15 cellular contexts compared by ENCODE assay signal in the genomic region with DNA sequence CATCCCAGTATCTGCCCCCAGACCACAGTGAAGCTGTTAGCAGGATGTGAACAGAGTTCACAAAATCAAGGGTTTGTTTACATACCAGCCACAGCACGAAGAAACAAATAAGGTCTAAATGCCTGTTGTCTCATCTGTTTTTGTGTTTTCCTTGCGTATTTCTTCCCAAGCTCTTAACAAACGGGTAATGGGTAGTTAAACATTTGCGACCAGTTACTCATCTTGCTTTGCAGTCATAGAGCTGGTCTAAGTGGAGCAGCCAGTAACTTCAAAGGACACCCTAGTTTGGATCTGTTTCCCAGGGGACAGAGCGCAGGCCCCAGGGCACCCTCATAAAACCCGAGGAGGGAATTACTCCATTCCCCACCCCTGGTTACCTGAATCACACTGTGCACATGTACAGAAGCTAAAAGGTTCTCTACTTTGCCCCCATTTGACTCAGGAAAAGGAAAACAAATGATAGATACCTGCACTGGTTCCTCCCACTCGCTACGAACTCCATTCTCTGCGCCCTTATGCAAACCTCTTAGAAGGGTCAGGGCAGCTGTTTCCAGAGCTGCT.
A peak's percentile ranks its signal among the peaks of the same experiment; 100 is the strongest.
DNase-seq lines count a peak whose midpoint lies in the region; ATAC-seq, FAIRE-seq and TF ChIP-seq lines count a peak whose summit lies in the region.
"Had no signal": no experiment of that assay in that cellular context is flagged by ENCODE, and none has a peak within 500 bp of the region (broad histone marks: within the 10 kb centered on the region; RNA-seq: fewer than 3 reads in every experiment).

No MANE protein-coding gene starts in this region.

- H3K36me3 Mint-ChIP-seq in neural progenitor cell: peaks cover 11% of the 10 kb centered on the region
- no peaks in the 10 kb centered on the region for H3K36me3 Mint-ChIP-seq in activated CD4-positive, alpha-beta memory T cell treated with anti-CD3 and anti-CD28 coated beads, Interleukin-2, amount 10 ng/mL, durations not matched to agents 7 days and 5 days (ENCODE audit: low read depth)

- POLR2A ChIA-PET in A549 (lab: Yijun Ruan, JAX): interaction anchor here (1.2 to 1.5 kb wide), 7 partner anchors 11 to 69 kb away, joined by 3 to 9 read pairs (median 6); a partner anchor contains a TSS
- POLR2A ChIA-PET in activated CD4-positive, alpha-beta memory T cell treated with anti-CD3 and anti-CD28 coated beads, Interleukin-2, amount 10 ng/mL, durations not matched to agents 7 days and 5 days (lab: Charles Lee): no interaction called here

- CTCF ChIA-PET in A549 (lab: Yijun Ruan, JAX): interaction anchor here (0.8 to 1.4 kb wide), 3 partner anchors 33 to 168 kb away, joined by 3 to 4 read pairs (median 3); no protein-coding TSS in a partner anchor
- CTCF ChIA-PET in activated CD4-positive, alpha-beta memory T cell treated with anti-CD3 and anti-CD28 coated beads, Interleukin-2, amount 10 ng/mL, durations not matched to agents 7 days and 5 days (lab: Charles Lee): no interaction called here

- H3K4me2 ChIP-seq in A549 (peak overlapping the region; percentile 83), neural progenitor cell (no peak overlapping the region)

- peaks cover 15% of the 10 kb centered on the region for H3F3A ChIP-seq in neural progenitor cell (ENCODE audit: low read depth)

- peaks cover 2% of the 10 kb centered on the region for H3K27me3 Mint-ChIP-seq in neural progenitor cell (ENCODE audit: insufficient read depth, low read depth)
- peaks cover 5% of the 10 kb centered on the region for H3K27me3 Mint-ChIP-seq in activated CD4-positive, alpha-beta memory T cell treated with anti-CD3 and anti-CD28 coated beads, Interleukin-2, amount 10 ng/mL, durations not matched to agents 7 days and 5 days

- no peak overlapping the region for H2AFZ ChIP-seq in neural progenitor cell (replicated peaks)

- no peak for FAIRE-seq in A549 (lab: Jason Lieb, UNC)
- FAIRE-seq: frontal cortex had no signal

- no peaks in the 10 kb centered on the region for H3K36me3 ChIP-seq in neural progenitor cell
- H3K36me3 ChIP-seq: colonic mucosa had no signal

- 2% methylated on average over 9 of the region's 9 CpGs for WGBS in A549 (ENCODE audit: missing lambda C conversion rate)

- TF ChIP-seq POLR2A in A549 (IDR thresholded peaks at IDR 0.05; ENCODE audit: low read length): no peak

- H3K9ac ChIP-seq in neural progenitor cell: no peak overlapping the region

- H3K27ac ChIP-seq in A549 (peak overlapping the region; percentile 97 to 99), neural progenitor cell (no peak overlapping the region)
- H3K27ac ChIP-seq: colonic mucosa had no signal

- TF ChIP-seq CTCF in A549 (IDR thresholded peaks at IDR 0.05) (no peak), epithelial cell of proximal tubule (conservative IDR thresholded peaks at IDR 0.05; ENCODE audit: low read depth, low read length) (no peak), neural progenitor cell (IDR thresholded peaks at IDR 0.05) (no peak)

- DNase-seq in A549 (ENCODE audit: low read depth in 1 of 2, low spot score in 1 of 2): peak; percentile 58 to 97
- peak; percentile 70 for DNase-seq in M059J (ENCODE audit: low read depth)
- DNase-seq in epithelial cell of proximal tubule (ENCODE audit: low read depth): peak; percentile 82
- DNase-seq in neural progenitor cell (ENCODE audit: low spot score): no peak
- DNase-seq in activated CD4-positive, alpha-beta T cell treated with anti-CD3 and anti-CD28 coated beads for 4 hours: no peak
- DNase-seq in activated CD4-positive, alpha-beta memory T cell treated with anti-CD3 and anti-CD28 coated beads, Interleukin-2, amount 10 ng/mL, durations not matched to agents 7 days and 5 days: no peak
- DNase-seq in medulla oblongata (ENCODE audit: extremely low spot score): no peak
- DNase-seq: ACHN; activated CD4-positive, alpha-beta T cell treated with anti-CD3 and anti-CD28 coated beads, Interleukin-2, amount 50 U/mL, for 4 hours; activated naive CD4-positive, alpha-beta T cell treated with anti-CD3 and anti-CD28 coated beads, Interleukin-2, amount 50 U/mL, for 16 hours; colonic mucosa; DMS79; NCI-H187 treated with DMSO at 0.1 percent for 48 hours had no signal

- H3K9me3 ChIP-seq in A549 (no peaks in the 10 kb centered on the region), neural progenitor cell (ENCODE audit: low read depth) (no peaks in the 10 kb centered on the region)
- H3K9me3 ChIP-seq: colonic mucosa had no signal

- peak; percentile 89 to 92; a peak in 4 of 5 replicates for TF ChIP-seq EP300 in A549 (IDR thresholded peaks at IDR 0.05)

- H3K4me1 ChIP-seq in A549 (peaks cover 96% of the 10 kb centered on the region), neural progenitor cell (peaks cover 31% of the 10 kb centered on the region)
- H3K4me1 ChIP-seq: colonic mucosa had no signal

- peaks cover 27% of the 10 kb centered on the region for H3K4me1 Mint-ChIP-seq in neural progenitor cell
- peaks cover 5% of the 10 kb centered on the region for H3K4me1 Mint-ChIP-seq in activated CD4-positive, alpha-beta memory T cell treated with anti-CD3 and anti-CD28 coated beads, Interleukin-2, amount 10 ng/mL, durations not matched to agents 7 days and 5 days

- no peaks in the 10 kb centered on the region for H3K79me2 ChIP-seq in neural progenitor cell (ENCODE audit: low read depth)

- no peaks in the 10 kb centered on the region for H3K27me3 ChIP-seq in neural progenitor cell
- H3K27me3 ChIP-seq: colonic mucosa had no signal

- H3K4me3 Mint-ChIP-seq in neural progenitor cell: no peak overlapping the region
- H3K4me3 Mint-ChIP-seq in activated CD4-positive, alpha-beta memory T cell treated with anti-CD3 and anti-CD28 coated beads, Interleukin-2, amount 10 ng/mL, durations not matched to agents 7 days and 5 days: no peak overlapping the region

- peaks cover 43% of the 10 kb centered on the region for H4K20me1 ChIP-seq in neural progenitor cell (ENCODE audit: low read depth)

- no peaks in the 10 kb centered on the region for H3K9me3 Mint-ChIP-seq in neural progenitor cell
- no peaks in the 10 kb centered on the region for H3K9me3 Mint-ChIP-seq in activated CD4-positive, alpha-beta memory T cell treated with anti-CD3 and anti-CD28 coated beads, Interleukin-2, amount 10 ng/mL, durations not matched to agents 7 days and 5 days

- peak; percentile 90 to 94 for ATAC-seq in A549
- ATAC-seq in GM18861 (IDR thresholded peaks at IDR 0.05; ENCODE audit: unreplicated experiment): no peak

- peak overlapping the region; percentile 42 for H3K27ac Mint-ChIP-seq in neural progenitor cell
- no peak overlapping the region for H3K27ac Mint-ChIP-seq in activated CD4-positive, alpha-beta memory T cell treated with anti-CD3 and anti-CD28 coated beads, Interleukin-2, amount 10 ng/mL, durations not matched to agents 7 days and 5 days

- peak overlapping the region; percentile 26; the same call in 2 of the 3 replicates for H3K4me3 ChIP-seq in A549
- H3K4me3 ChIP-seq in epithelial cell of proximal tubule (ENCODE audit: low read depth, low read length): peak overlapping the region; percentile 37
- no peak overlapping the region for H3K4me3 ChIP-seq in neural progenitor cell
- H3K4me3 ChIP-seq: colonic mucosa had no signal

- TF ChIP-seq RAD21 in A549 (conservative IDR thresholded peaks at IDR 0.05 in 1 of 2, IDR thresholded peaks at IDR 0.05 in 1 of 2): peak; percentile 25 to 56; a peak in 4 of 5 replicates

TF ChIP-seq in A549, 52 proteins besides CTCF, POLR2A, EP300 and RAD21 (continues in another document):
- TF ChIP-seq, protein P1, sequence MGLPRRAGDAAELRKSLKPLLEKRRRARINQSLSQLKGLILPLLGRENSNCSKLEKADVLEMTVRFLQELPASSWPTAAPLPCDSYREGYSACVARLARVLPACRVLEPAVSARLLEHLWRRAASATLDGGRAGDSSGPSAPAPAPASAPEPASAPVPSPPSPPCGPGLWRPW (IDR thresholded peaks at IDR 0.05): no peak
- TF ChIP-seq ZNF302 (CRISPR knock-in tag; IDR thresholded peaks at IDR 0.05) (no peak), FOSB (CRISPR knock-in tag; IDR thresholded peaks at IDR 0.05) (no peak), GATA3 (IDR thresholded peaks at IDR 0.05; ENCODE audit: borderline replicate concordance) (peak; percentile 84), JUN (IDR thresholded peaks at IDR 0.05) (peak; percentile 84 to 91), SREBF2 (IDR thresholded peaks at IDR 0.05) (no peak), MAFK (IDR thresholded peaks at IDR 0.05; ENCODE audit: partially characterized antibody) (no peak), RNF2 (IDR thresholded peaks at IDR 0.05; ENCODE audit: borderline replicate concordance, low read depth) (no peak), ESRRA (IDR thresholded peaks at IDR 0.05; ENCODE audit: borderline replicate concordance, low read length) (no peak), HOXA7 (CRISPR knock-in tag; IDR thresholded peaks at IDR 0.05) (no peak), ZC3H11A (IDR thresholded peaks at IDR 0.05) (no peak), FOSL2 (IDR thresholded peaks at IDR 0.05) (peak; percentile 36; the same call in 1 of the 2 replicates), FOSL2 (CRISPR knock-in tag; IDR thresholded peaks at IDR 0.05) (peak; percentile 87), RCOR1 (IDR thresholded peaks at IDR 0.05; ENCODE audit: low read depth, low read length) (no peak), PHF8 (IDR thresholded peaks at IDR 0.05; ENCODE audit: borderline replicate concordance, low read depth) (no peak), CHD4 (IDR thresholded peaks at IDR 0.05; ENCODE audit: borderline replicate concordance) (no peak), EHF (CRISPR knock-in tag; IDR thresholded peaks at IDR 0.05) (no peak), POLR2AphosphoS2 (conservative IDR thresholded peaks at IDR 0.05; ENCODE audit: low read length) (no peak), ZFP36 (IDR thresholded peaks at IDR 0.05; ENCODE audit: borderline replicate concordance, partially characterized antibody) (no peak), MAZ (IDR thresholded peaks at IDR 0.05; ENCODE audit: borderline replicate concordance, low read depth, low read length) (no peak), RARB (CRISPR knock-in tag; IDR thresholded peaks at IDR 0.05) (no peak)
- TF ChIP-seq, protein P2, sequence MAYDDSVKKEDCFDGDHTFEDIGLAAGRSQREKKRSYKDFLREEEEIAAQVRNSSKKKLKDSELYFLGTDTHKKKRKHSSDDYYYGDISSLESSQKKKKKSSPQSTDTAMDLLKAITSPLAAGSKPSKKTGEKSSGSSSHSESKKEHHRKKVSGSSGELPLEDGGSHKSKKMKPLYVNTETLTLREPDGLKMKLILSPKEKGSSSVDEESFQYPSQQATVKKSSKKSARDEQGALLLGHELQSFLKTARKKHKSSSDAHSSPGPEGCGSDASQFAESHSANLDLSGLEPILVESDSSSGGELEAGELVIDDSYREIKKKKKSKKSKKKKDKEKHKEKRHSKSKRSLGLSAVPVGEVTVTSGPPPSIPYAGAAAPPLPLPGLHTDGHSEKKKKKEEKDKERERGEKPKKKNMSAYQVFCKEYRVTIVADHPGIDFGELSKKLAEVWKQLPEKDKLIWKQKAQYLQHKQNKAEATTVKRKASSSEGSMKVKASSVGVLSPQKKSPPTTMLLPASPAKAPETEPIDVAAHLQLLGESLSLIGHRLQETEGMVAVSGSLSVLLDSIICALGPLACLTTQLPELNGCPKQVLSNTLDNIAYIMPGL (CRISPR knock-in tag; IDR thresholded peaks at IDR 0.05; ENCODE audit: borderline replicate concordance): no peak

Comparison
In these comparisons a context has a peak if more than half of its experiments do, and no peak if none do; other contexts are left out.
1. DNase-seq: peak in A549 (2 of 2), M059J (single experiment) and epithelial cell of proximal tubule (single experiment); none in neural progenitor cell (single experiment), activated CD4-positive, alpha-beta T cell treated with anti-CD3 and anti-CD28 coated beads for 4 hours (0 of 2), activated CD4-positive, alpha-beta memory T cell treated with anti-CD3 and anti-CD28 coated beads, Interleukin-2, amount 10 ng/mL, durations not matched to agents 7 days and 5 days (single experiment) and medulla oblongata (single experiment).